Comparison of ENCODE assay signal across 20 cellular contexts in genomic region chr3:192395506-192395905, GRCh38.
"Had no signal": no experiment of that assay in that cellular context is flagged by ENCODE, and none has a peak within 500 bp of the region (broad histone marks: within the 10 kb centered on the region; RNA-seq: fewer than 3 reads in every experiment).

No MANE protein-coding gene starts in this region.

- H3K9me3 ChIP-seq: SK-N-SH had no signal

- H3K4me3 ChIP-seq: K562 had no signal

- DNase-seq: Kasumi-1, MV-4-11, NCI-H1048, NCI-H1105 treated with DMSO at 0.1 percent for 48 hours, NCI-H1417 treated with DMSO at 0.1 percent for 48 hours, NCI-H1694, NCI-H187 treated with DMSO at 0.1 percent for 48 hours, NCI-H2029 treated with DMSO at 0.1 percent for 48 hours, NCI-H2171, NCI-H524, NCI-H526 treated with DMSO at 0.1 percent for 48 hours, NCI-H774, PC-3, SHP77, SK-N-SH, SW 1271, T-cell had no signal

- H3K27ac ChIP-seq: KMS-11, RWPE1 had no signal
